Comparison of ENCODE assay signal across 8 cellular contexts in genomic region chr19:20238025-20238623, GRCh38.
DNase-seq lines count a peak whose midpoint lies in the region; ATAC-seq and TF ChIP-seq lines count a peak whose summit lies in the region.

No MANE protein-coding gene starts in this region.

- no peak overlapping the region for H3K27ac ChIP-seq in PC-9

- H3K27me3 Mint-ChIP-seq in neural crest cell (ENCODE audit: low read depth) = no peaks in the 10 kb centered on the region

- no peaks in the 10 kb centered on the region for H3K9me3 Mint-ChIP-seq in neural crest cell

- 0 out of 2 replicates have a peak, but pooled peaks cover 13% of the 10 kb centered on the region for H3K36me3 ChIP-seq in PC-9 (ENCODE audit: low read depth)

- H3K36me3 Mint-ChIP-seq in neural crest cell (ENCODE audit: low read depth) = peaks cover 20% of the 10 kb centered on the region

- no peaks in the 10 kb centered on the region for H4K20me1 ChIP-seq in PC-9 (ENCODE audit: insufficient read depth)

- no peaks in the 10 kb centered on the region for H3K27me3 ChIP-seq in PC-9 (ENCODE audit: insufficient read depth, low read depth)

- intact Hi-C loops in PC-9 (cut with micrococcal nuclease; ENCODE audit: unreplicated experiment) = no loop called here

- H3K9me2 ChIP-seq in PC-9 (ENCODE audit: insufficient read depth) = no peaks in the 10 kb centered on the region

- CTCF ChIA-PET in PC-9 (lab: Charles Lee) = interaction anchor here (0.6 to 0.7 kb wide), 3 partner anchors 286 to 618 kb away, joined by 3 to 7 read pairs (median 4); no protein-coding TSS in a partner anchor

- BruUV-seq in PC-9 (replicated peaks; lab: Mats Ljungman, UMichigan) = TSS peak; percentile 78

- ATAC-seq in HG03097 (IDR thresholded peaks at IDR 0.05; ENCODE audit: low FRiP score, unreplicated experiment) (peak; percentile 59), GM19324 (IDR thresholded peaks at IDR 0.05; ENCODE audit: low FRiP score, unreplicated experiment) (no peak)

- H3K4me1 Mint-ChIP-seq in neural crest cell = peaks cover 4% of the 10 kb centered on the region

- peaks cover 25% of the 10 kb centered on the region for H3K9me3 ChIP-seq in PC-9 (ENCODE audit: insufficient read depth, low read depth)

- no peaks in the 10 kb centered on the region; the same call in 1 of the 2 replicates for H3K79me2 ChIP-seq in PC-9 (ENCODE audit: low read depth)

- H3F3A ChIP-seq in PC-9 (ENCODE audit: insufficient read depth, low read depth) = no peaks in the 10 kb centered on the region

- POLR2A ChIA-PET in PC-9 (lab: Charles Lee; ENCODE audit: unreplicated experiment) = interaction anchor here (0.5 to 0.8 kb wide), 6 partner anchors 18 to 1072 kb away, joined by 3 to 8 read pairs (median 4); partner anchors contain the start of genes ZNF85 and ZNF93

- H3K4me3 ChIP-seq in PC-9 (peak overlapping the region; percentile 88), fibroblast of villous mesenchyme (ENCODE audit: low read depth, low read length) (peak overlapping the region; percentile 81)

- H3K27ac Mint-ChIP-seq in neural crest cell (ENCODE audit: unreplicated experiment) = peak overlapping the region; percentile 100

- peak overlapping the region; percentile 84 for H3K4me2 ChIP-seq in PC-9

- DNase-seq in PC-9 (peak; percentile 82 to 86), fibroblast of villous mesenchyme (ENCODE audit: low read depth) (peak; percentile 85), neural crest cell (ENCODE audit: low read depth, low spot score) (peak; percentile 73)
- peak; percentile 94 for DNase-seq in activated effector memory CD4-positive, alpha-beta T cell treated with anti-CD3 and anti-CD28 coated beads, Interleukin-2, amount 50 U/mL, for 16 hours
- DNase-seq in stimulated activated naive CD4-positive, alpha-beta T cell treated with Interleukin-2 at 50 U/mL for 16 hours (lab: John Stamatoyannopoulos, UW) = peak; percentile 80

- no peaks in the 10 kb centered on the region for H3K4me1 ChIP-seq in PC-9 (replicated peaks; ENCODE audit: insufficient read depth)

- peak overlapping the region; percentile 100 for H2AFZ ChIP-seq in PC-9

- H3K4me3 Mint-ChIP-seq in neural crest cell = peak overlapping the region; percentile 100

- peak; percentile 15 for TF ChIP-seq POLR2A in GM10847 (IDR thresholded peaks at IDR 0.05; ENCODE audit: extremely low read depth, insufficient read length)

- TF ChIP-seq CTCF in PC-9 (conservative IDR thresholded peaks at IDR 0.05) (no peak), fibroblast of villous mesenchyme (IDR thresholded peaks at IDR 0.05; ENCODE audit: insufficient read depth, low read depth, low read length) (peak; percentile 1), neural crest cell (conservative IDR thresholded peaks at IDR 0.05) (no peak)
